ENCODE assay signal across 21 cellular contexts in the genomic region with DNA sequence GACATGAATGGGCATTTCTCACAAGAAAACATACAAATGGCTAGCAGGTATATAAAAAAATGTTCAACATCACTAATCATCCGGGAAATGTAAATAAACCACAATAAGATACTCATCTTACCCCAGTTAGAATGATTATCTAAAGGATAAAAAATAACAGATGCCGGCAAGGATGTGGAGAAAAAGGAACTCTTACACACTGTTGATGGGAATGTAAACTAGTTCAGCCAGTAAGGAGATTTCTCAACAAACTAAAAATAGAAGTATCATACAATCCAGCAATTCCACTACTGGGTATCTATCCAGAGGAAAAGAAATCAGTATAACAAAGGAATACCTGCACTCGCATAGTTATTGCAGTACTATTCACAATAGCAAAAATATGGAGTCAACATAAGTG.
DNase-seq lines count a peak whose midpoint lies in the region; ATAC-seq and TF ChIP-seq lines count a peak whose summit lies in the region.
"Had no signal": no experiment of that assay in that cellular context is flagged by ENCODE, and none has a peak within 500 bp of the region (broad histone marks: within the 10 kb centered on the region; RNA-seq: fewer than 3 reads in every experiment).

No MANE protein-coding gene starts in this region.

- H4K91ac ChIP-seq in trophoblast cell (ENCODE audit: low read depth, low read length): no peak overlapping the region

- no peak overlapping the region for H3K18ac ChIP-seq in trophoblast cell (ENCODE audit: low read length)

- no peak overlapping the region for H4K8ac ChIP-seq in trophoblast cell (ENCODE audit: low read depth, low read length)

- H3K4me1 ChIP-seq in adipocyte (ENCODE audit: control insufficient read depth, insufficient read depth, low read length) (peaks cover 31% of the 10 kb centered on the region), trophoblast cell (ENCODE audit: control insufficient read depth in 1 of 2, insufficient read depth in 2 of 2, low read length in 2 of 2) (no peaks in the 10 kb centered on the region)

- no peaks in the 10 kb centered on the region for H3K79me1 ChIP-seq in trophoblast cell (ENCODE audit: low read length)

- WGBS in trophoblast cell (ENCODE audit: extremely low coverage, insufficient coverage, insufficient read length): no CpG with 5 or more reads among the region's 3 CpGs

- POLR2A ChIA-PET in BJ (lab: Charles Lee): no interaction called here
- POLR2A ChIA-PET in activated CD4-positive, alpha-beta T cell treated with anti-CD3 and anti-CD28 coated beads for 36 hours (lab: Charles Lee): no interaction called here

- H3K14ac ChIP-seq in trophoblast cell (ENCODE audit: low read length): no peak overlapping the region

- H2AFZ ChIP-seq in trophoblast cell (ENCODE audit: insufficient read depth, low read length, poor library complexity): no peak overlapping the region
- H2AFZ ChIP-seq: GM23338 had no signal

- no peak overlapping the region for H2BK120ac ChIP-seq in trophoblast cell (ENCODE audit: insufficient read depth, low read length, poor library complexity)

- H3K9me3 ChIP-seq in adipocyte (ENCODE audit: control insufficient read depth, low read length): peaks cover 16% of the 10 kb centered on the region
- no peaks in the 10 kb centered on the region for H3K9me3 ChIP-seq in trophoblast cell (ENCODE audit: insufficient read depth, low read depth, low read length)

- intact Hi-C loops in activated CD4-positive, alpha-beta T cell treated with anti-CD3 and anti-CD28 coated beads for 36 hours (cut with DNase I, micrococcal nuclease): no loop called here
- intact Hi-C loops in natural killer cell (cut with micrococcal nuclease): no loop called here

- H3K27me3 Mint-ChIP-seq in activated CD4-positive, alpha-beta T cell treated with anti-CD3 and anti-CD28 coated beads for 36 hours: no peaks in the 10 kb centered on the region
- H3K27me3 Mint-ChIP-seq in natural killer cell (ENCODE audit: low read depth in 2 of 2): peaks cover 7 to 11% of the 10 kb centered on the region in 2 donors
- H3K27me3 Mint-ChIP-seq: IgD-negative memory B cell had no signal

- peaks cover 8% of the 10 kb centered on the region for H3K9me3 Mint-ChIP-seq in activated CD4-positive, alpha-beta T cell treated with anti-CD3 and anti-CD28 coated beads for 36 hours (ENCODE audit: low read depth)
- H3K9me3 Mint-ChIP-seq in natural killer cell: peaks cover 7 to 11% of the 10 kb centered on the region in 2 donors

- H3K4me3 ChIP-seq in BJ (ENCODE audit: low read depth, low read length) (no peak overlapping the region), adipocyte (ENCODE audit: low read length) (no peak overlapping the region), trophoblast cell (ENCODE audit: low read depth, low read length) (no peak overlapping the region)
- H3K4me3 ChIP-seq: BLaER1, GM23338 had no signal

- CTCF ChIA-PET in BJ (lab: Yijun Ruan, JAX): no interaction called here
- CTCF ChIA-PET in activated CD4-positive, alpha-beta T cell treated with anti-CD3 and anti-CD28 coated beads for 36 hours (lab: Charles Lee): no interaction called here

- H2AK5ac ChIP-seq in trophoblast cell (ENCODE audit: low read length): no peak overlapping the region

- no peak overlapping the region for H3K4ac ChIP-seq in trophoblast cell (ENCODE audit: low read depth, low read length)

- no peak overlapping the region for H4K12ac ChIP-seq in trophoblast cell (ENCODE audit: low read depth, low read length)

- no peaks in the 10 kb centered on the region for H3K4me1 Mint-ChIP-seq in activated CD4-positive, alpha-beta T cell treated with anti-CD3 and anti-CD28 coated beads for 36 hours
- H3K4me1 Mint-ChIP-seq in natural killer cell: no peaks in the 10 kb centered on the region
- H3K4me1 Mint-ChIP-seq: CD14-positive monocyte; CD4-positive, alpha-beta memory T cell; GM23338 had no signal

- H3K36me3 Mint-ChIP-seq in activated CD4-positive, alpha-beta T cell treated with anti-CD3 and anti-CD28 coated beads for 36 hours (ENCODE audit: low read depth): peaks cover 3% of the 10 kb centered on the region
- peaks cover 15% of the 10 kb centered on the region for H3K36me3 Mint-ChIP-seq in natural killer cell
- H3K36me3 Mint-ChIP-seq: CD14-positive monocyte; CD4-positive, alpha-beta memory T cell had no signal

- H2BK12ac ChIP-seq in trophoblast cell (ENCODE audit: low read length): no peak overlapping the region

- peak; percentile 10 for DNase-seq in BJ (ENCODE audit: low read depth)
- peak; percentile 13 for DNase-seq in adipocyte (ENCODE audit: low read depth)
- DNase-seq in fibroblast of peridontal ligament (ENCODE audit: extremely low read depth): peak; percentile 54
- peak; percentile 11 to 90 for DNase-seq in trophoblast cell
- DNase-seq in NK-92 (lab: John Stamatoyannopoulos, UW; ENCODE audit: unreplicated experiment): no peak
- DNase-seq in activated CD4-positive, alpha-beta T cell treated with anti-CD3 and anti-CD28 coated beads, Interleukin-2, amount 50 U/mL, for 48 hours: no peak
- DNase-seq in activated CD4-positive, alpha-beta T cell treated with anti-CD3 and anti-CD28 coated beads for 36 hours: no peak
- no peak for DNase-seq in natural killer cell
- DNase-seq: AML-193; Calu3; CD4-positive, alpha-beta memory T cell; DMS 273 treated with DMSO at 0.1 percent for 48 hours; DMS53; HFFc6; KBM-7 had no signal

- no peak overlapping the region for H3K4me2 ChIP-seq in trophoblast cell (ENCODE audit: low read length)
- H3K4me2 ChIP-seq: BLaER1, GM23338 had no signal

- H3K9ac ChIP-seq in adipocyte (ENCODE audit: low read length) (no peak overlapping the region), trophoblast cell (ENCODE audit: low read length) (no peak overlapping the region)
- H3K9ac ChIP-seq: BLaER1 had no signal

- TF ChIP-seq CTCF in BJ (IDR thresholded peaks at IDR 0.05; ENCODE audit: insufficient read depth, low read depth, low read length): no peak
- TF ChIP-seq CTCF in natural killer cell (IDR thresholded peaks at IDR 0.05): no peak

- H3K4me3 Mint-ChIP-seq in activated CD4-positive, alpha-beta T cell treated with anti-CD3 and anti-CD28 coated beads for 36 hours: no peak overlapping the region
- H3K4me3 Mint-ChIP-seq in natural killer cell: no peak overlapping the region
- H3K4me3 Mint-ChIP-seq: CD14-positive monocyte; CD4-positive, alpha-beta memory T cell; GM23338; HFFc6; IgD-negative memory B cell had no signal

- no peak overlapping the region for H2BK5ac ChIP-seq in trophoblast cell (ENCODE audit: low read depth, low read length, poor library complexity)

- H3K36me3 ChIP-seq in BJ (ENCODE audit: control insufficient read depth, insufficient read depth, low read length) (no peaks in the 10 kb centered on the region), adipocyte (ENCODE audit: control insufficient read depth, insufficient read depth, low read length, severe bottlenecking) (no peaks in the 10 kb centered on the region), trophoblast cell (ENCODE audit: control insufficient read depth in 1 of 2, insufficient read depth in 2 of 2, low read length in 2 of 2) (no peaks in the 10 kb centered on the region)
- H3K36me3 ChIP-seq: BLaER1 had no signal

- no peak overlapping the region for H3K27ac Mint-ChIP-seq in activated CD4-positive, alpha-beta T cell treated with anti-CD3 and anti-CD28 coated beads for 36 hours
- no peak overlapping the region for H3K27ac Mint-ChIP-seq in natural killer cell
- H3K27ac Mint-ChIP-seq: CD14-positive monocyte; CD4-positive, alpha-beta memory T cell; GM23338; HFFc6; IgD-negative memory B cell had no signal

- no peak for ATAC-seq in activated CD4-positive, alpha-beta T cell treated with anti-CD3 and anti-CD28 coated beads for 36 hours
- ATAC-seq in natural killer cell: no peak
- ATAC-seq: GM23338, HCT116, HepG2 had no signal

- H3K27ac ChIP-seq in trophoblast cell (ENCODE audit: low read depth, low read length): no peak overlapping the region
- H3K27ac ChIP-seq: BLaER1 had no signal

- H3K79me2 ChIP-seq in trophoblast cell (ENCODE audit: control insufficient read depth, insufficient read depth, low read length, poor library complexity): no peaks in the 10 kb centered on the region

- H3K27me3 ChIP-seq in BJ (ENCODE audit: control insufficient read depth, insufficient read depth, low read length) (no peaks in the 10 kb centered on the region), adipocyte (replicated peaks; ENCODE audit: control insufficient read depth, insufficient read depth, low read length) (no peaks in the 10 kb centered on the region), trophoblast cell (ENCODE audit: insufficient read depth, low read length) (no peaks in the 10 kb centered on the region)
- H3K27me3 ChIP-seq: BLaER1 had no signal

- H3K23ac ChIP-seq in trophoblast cell (ENCODE audit: low read length): no peak overlapping the region

Comparison
In these comparisons a context has a peak if more than half of its experiments do, and no peak if none do; other contexts are left out.
1. DNase-seq: peak in BJ (single experiment), adipocyte (single experiment), fibroblast of peridontal ligament (single experiment) and trophoblast cell (2 of 2); none in NK-92 (single experiment), activated CD4-positive, alpha-beta T cell treated with anti-CD3 and anti-CD28 coated beads, Interleukin-2, amount 50 U/mL, for 48 hours (0 of 2), activated CD4-positive, alpha-beta T cell treated with anti-CD3 and anti-CD28 coated beads for 36 hours (single experiment) and natural killer cell (single experiment).